Comparison of ENCODE assay signal across 10 cellular contexts in genomic region chr22:41523464-41524221, GRCh38. TPM values are rescaled to one million over a fixed set of nuclear protein-coding genes. Genes with fewer than 3 reads are reported as not detected.
DNase-seq lines count a peak whose midpoint lies in the region; ATAC-seq and TF ChIP-seq lines count a peak whose summit lies in the region.
"Had no signal": no experiment of that assay in that cellular context is flagged by ENCODE, and none has a peak within 500 bp of the region (broad histone marks: within the 10 kb centered on the region; RNA-seq: fewer than 3 reads in every experiment).

No MANE protein-coding gene starts in this region.

- peak overlapping the region; percentile 39 to 82 (median 57) for H3K9ac ChIP-seq in skeletal muscle tissue (ENCODE audit: low read depth in 1 of 3, low read length in 3 of 3)

- peak overlapping the region; percentile 85 to 87 for H3K27ac ChIP-seq in right atrium auricular region
- peak overlapping the region; percentile 76 for H3K27ac ChIP-seq in skeletal muscle tissue (ENCODE audit: low read depth, low read length)

- DNase-seq in ELR (ENCODE audit: low read depth) (peak; percentile 68), right atrium auricular region (ENCODE audit: low spot score) (no peak), pons (ENCODE audit: low spot score) (no peak), HuH-7.5 (ENCODE audit: low spot score) (no peak), mesenteric fat pad (ENCODE audit: low spot score) (no peak)
- no peak for DNase-seq in activated naive CD8-positive, alpha-beta T cell treated with anti-CD3 and anti-CD28 coated beads for 36 hours
- DNase-seq: MG63 had no signal

- no peaks in the 10 kb centered on the region for H3K27me3 Mint-ChIP-seq in activated naive CD8-positive, alpha-beta T cell treated with anti-CD3 and anti-CD28 coated beads for 36 hours

- peak overlapping the region; percentile 81 for H3K27ac Mint-ChIP-seq in activated naive CD8-positive, alpha-beta T cell treated with anti-CD3 and anti-CD28 coated beads for 36 hours

- no peaks in the 10 kb centered on the region for H3K9me3 Mint-ChIP-seq in activated naive CD8-positive, alpha-beta T cell treated with anti-CD3 and anti-CD28 coated beads for 36 hours

- H3K4me1 ChIP-seq in right atrium auricular region, result peaks cover 0 to 42% of the 10 kb centered on the region in 2 donors
- H3K4me1 ChIP-seq in skeletal muscle tissue (ENCODE audit: control insufficient read depth in 3 of 3, insufficient read depth in 3 of 3, low read length in 3 of 3), result peaks cover 35 to 49% (median 41%) of the 10 kb centered on the region in 3 donors

- no peak for ATAC-seq in GM19452 (IDR thresholded peaks at IDR 0.05; ENCODE audit: unreplicated experiment)

- H3K36me3 ChIP-seq in right atrium auricular region (peaks cover 85% of the 10 kb centered on the region), skeletal muscle tissue (ENCODE audit: control insufficient read depth in 3 of 3, insufficient read depth in 3 of 3, low read length in 3 of 3) (peaks cover 64 to 78% (median 69%) of the 10 kb centered on the region in 3 donors)

- peaks cover 6% of the 10 kb centered on the region for H3K36me3 Mint-ChIP-seq in activated naive CD8-positive, alpha-beta T cell treated with anti-CD3 and anti-CD28 coated beads for 36 hours

- H3K9me3 ChIP-seq in right atrium auricular region, result no peaks in the 10 kb centered on the region
- H3K9me3 ChIP-seq in skeletal muscle tissue (ENCODE audit: control insufficient read depth in 3 of 3, low read length in 3 of 3), result no peaks in the 10 kb centered on the region
- H3K9me3 ChIP-seq: MG63 had no signal

- peak overlapping the region; percentile 18 for H3K4me3 Mint-ChIP-seq in activated naive CD8-positive, alpha-beta T cell treated with anti-CD3 and anti-CD28 coated beads for 36 hours

- H3K27me3 ChIP-seq in right atrium auricular region, result no peaks in the 10 kb centered on the region
- H3K27me3 ChIP-seq in skeletal muscle tissue (ENCODE audit: control insufficient read depth in 3 of 3, insufficient read depth in 3 of 3, low read length in 3 of 3), result no peaks in the 10 kb centered on the region
- H3K27me3 ChIP-seq: MG63 had no signal

- H3K4me1 Mint-ChIP-seq in activated naive CD8-positive, alpha-beta T cell treated with anti-CD3 and anti-CD28 coated beads for 36 hours, result peaks cover 12% of the 10 kb centered on the region

- no peak for TF ChIP-seq CTCF in right atrium auricular region (IDR thresholded peaks at IDR 0.05)

- H3K4me3 ChIP-seq in right atrium auricular region, result no peak overlapping the region
- peak overlapping the region in 1 of 3 donors; percentile 29 for H3K4me3 ChIP-seq in skeletal muscle tissue (ENCODE audit: low read length in 3 of 3)
- H3K4me3 ChIP-seq: MG63 had no signal

RNA-seq across cellular contexts. Expression of gene POLR3H, which starts 20.6 kb away (rescaled TPM):
- 10 to 100 TPM; 69.2 to 70.1 TPM for total RNA-seq in activated naive CD8-positive, alpha-beta T cell treated with anti-CD3 and anti-CD28 coated beads for 36 hours
- 10 to 100 TPM; 11.4 to 12.0 TPM for total RNA-seq in right atrium auricular region
- total RNA-seq in skeletal muscle tissue, result 12.0 TPM
- 57.5 TPM for total RNA-seq in mesenteric fat pad

RNA-seq across cellular contexts. Expression of gene CSDC2, which starts 37.2 kb away (rescaled TPM):
- total RNA-seq in activated naive CD8-positive, alpha-beta T cell treated with anti-CD3 and anti-CD28 coated beads for 36 hours, result not detected
- total RNA-seq in right atrium auricular region (100 to 1,000 TPM; 257 to 324 TPM), skeletal muscle tissue (0.52 TPM), mesenteric fat pad (1.7 TPM)
- total RNA-seq: activated CD8-positive, alpha-beta memory T cell treated with anti-CD3 and anti-CD28 coated beads for 36 hours had no signal

RNA-seq across cellular contexts. Expression of gene ACO2, which starts 54.7 kb away (rescaled TPM):
- total RNA-seq in activated naive CD8-positive, alpha-beta T cell treated with anti-CD3 and anti-CD28 coated beads for 36 hours, result 100 to 1,000 TPM; 107 to 109 TPM
- total RNA-seq in right atrium auricular region (100 to 1,000 TPM; 447 to 604 TPM), skeletal muscle tissue (110 TPM), mesenteric fat pad (109 TPM)

RNA-seq across cellular contexts. Expression of gene PHF5A, which starts 55.2 kb away (rescaled TPM):
- 100 to 1,000 TPM; 114 to 117 TPM for total RNA-seq in activated naive CD8-positive, alpha-beta T cell treated with anti-CD3 and anti-CD28 coated beads for 36 hours
- total RNA-seq in right atrium auricular region, result 10 to 100 TPM; 19.3 to 23.5 TPM
- total RNA-seq in skeletal muscle tissue, result 43.8 TPM
- 35.9 TPM for total RNA-seq in mesenteric fat pad

Comparison
In these comparisons a context has a peak if more than half of its experiments do, and no peak if none do; other contexts are left out.
1. RNA of gene CSDC2, which starts 37.2 kb away (total RNA-seq): 257 to 324 TPM in right atrium auricular region; 1.7 TPM in mesenteric fat pad (single experiment), 0.52 TPM in skeletal muscle tissue (single experiment) and not detected in activated naive CD8-positive, alpha-beta T cell treated with anti-CD3 and anti-CD28 coated beads for 36 hours; every median in the first group is over 10 times any median in the second.